9 cellular contexts compared by ENCODE assay signal in the genomic region with DNA sequence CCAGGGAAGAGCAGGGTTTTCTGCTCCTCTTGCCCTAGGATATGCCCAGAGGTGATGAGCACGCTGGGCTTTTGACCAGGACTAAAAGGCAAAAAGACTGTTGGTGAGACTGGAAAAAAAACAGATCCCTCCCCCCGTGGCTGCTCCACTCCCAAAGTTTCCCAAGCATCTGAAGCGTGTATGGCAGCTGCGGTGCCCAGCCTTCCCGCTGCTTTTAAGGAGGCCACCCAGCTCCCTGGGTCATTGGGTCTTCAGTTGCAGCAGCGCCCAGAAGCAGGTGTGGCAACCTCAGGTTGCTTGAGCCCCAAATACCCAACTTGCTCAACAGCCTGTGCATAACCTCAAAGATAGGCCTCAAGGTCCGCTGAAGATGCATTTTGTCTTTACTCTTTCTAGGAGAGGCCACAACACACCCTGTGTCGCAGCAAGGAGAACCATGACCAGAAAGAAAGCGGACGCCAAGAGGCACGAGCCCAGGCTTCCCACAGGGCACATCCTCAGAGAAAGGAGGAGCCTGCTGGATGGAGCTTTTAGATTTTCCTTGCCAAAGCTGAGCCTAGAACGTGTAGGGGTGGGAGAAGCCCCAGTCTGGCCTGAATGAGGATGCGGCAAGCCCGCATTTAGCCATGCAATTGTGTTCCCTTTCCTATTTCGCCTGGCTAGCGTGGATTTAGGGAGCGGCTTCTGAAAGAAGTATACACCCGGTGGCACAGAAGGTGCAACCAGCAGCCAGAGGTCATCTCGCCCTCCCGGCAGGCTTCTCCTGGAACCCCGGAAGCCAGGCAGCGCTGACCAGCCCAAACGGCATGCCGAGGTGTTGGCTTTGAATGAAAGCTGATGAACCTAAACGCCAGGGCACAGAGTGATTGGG. TPM values are rescaled to one million over a fixed set of nuclear protein-coding genes. Genes with fewer than 3 reads are reported as not detected.
DNase-seq lines count a peak whose midpoint lies in the region; ATAC-seq, FAIRE-seq and TF ChIP-seq lines count a peak whose summit lies in the region.
"Had no signal": no experiment of that assay in that cellular context is flagged by ENCODE, and none has a peak within 500 bp of the region (broad histone marks: within the 10 kb centered on the region; RNA-seq: fewer than 3 reads in every experiment).

No MANE protein-coding gene starts in this region.

- TF ChIP-seq CTCF in left ventricle myocardium inferior (IDR thresholded peaks at IDR 0.05; ENCODE audit: borderline replicate concordance): no peak
- no peak for TF ChIP-seq CTCF in bronchial epithelial cell (IDR thresholded peaks at IDR 0.05; ENCODE audit: insufficient read depth, low read length, severe bottlenecking)
- no peak for TF ChIP-seq CTCF in vagina (IDR thresholded peaks at IDR 0.05)
- TF ChIP-seq CTCF in gastroesophageal sphincter (IDR thresholded peaks at IDR 0.05): no peak

- FAIRE-seq in bronchial epithelial cell (lab: Jason Lieb, UNC): no peak

- H3K4me3 ChIP-seq in left ventricle myocardium inferior: peak overlapping the region; percentile 70
- peak overlapping the region; percentile 64 for H3K4me3 ChIP-seq in bronchial epithelial cell (ENCODE audit: low read depth, low read length)
- peak overlapping the region; percentile 65 to 66 for H3K4me3 ChIP-seq in muscle layer of duodenum (ENCODE audit: low read depth in 1 of 2, low read length in 2 of 2)
- H3K4me3 ChIP-seq in vagina: peak overlapping the region; percentile 43 to 52
- peak overlapping the region in 1 of 2 donors; percentile 50 for H3K4me3 ChIP-seq in gastroesophageal sphincter

- ATAC-seq in Right ventricle myocardium inferior: no peak
- ATAC-seq in gastroesophageal sphincter: no peak
- ATAC-seq in HG03095 (IDR thresholded peaks at IDR 0.05; ENCODE audit: unreplicated experiment): no peak

- no peak for TF ChIP-seq EP300 in gastroesophageal sphincter (IDR thresholded peaks at IDR 0.05)

- H3K27ac ChIP-seq in left ventricle myocardium inferior (replicated peaks) (no peak overlapping the region), muscle layer of duodenum (ENCODE audit: low read length) (no peak overlapping the region), vagina (no peak overlapping the region), gastroesophageal sphincter (no peak overlapping the region)
- H3K27ac ChIP-seq: left lung had no signal

- H3K27me3 ChIP-seq in left ventricle myocardium inferior (ENCODE audit: low read depth) (no peaks in the 10 kb centered on the region), bronchial epithelial cell (ENCODE audit: control insufficient read depth, insufficient read depth, low read length) (no peaks in the 10 kb centered on the region), muscle layer of duodenum (ENCODE audit: low read depth, low read length) (no peaks in the 10 kb centered on the region), vagina (no peaks in the 10 kb centered on the region), gastroesophageal sphincter (no peaks in the 10 kb centered on the region)

- intact Hi-C loops in left ventricle myocardium inferior (cut with micrococcal nuclease): no loop called here
- intact Hi-C loops in Right ventricle myocardium inferior (cut with DNase I): loop anchor here (5.0 kb wide), 1 partner anchor 60 kb away; no protein-coding TSS in a partner anchor
- intact Hi-C loops in vagina (cut with DNase I): no loop called here

- H3K36me3 ChIP-seq in left ventricle myocardium inferior (no peaks in the 10 kb centered on the region), bronchial epithelial cell (ENCODE audit: control insufficient read depth, insufficient read depth, low read length) (no peaks in the 10 kb centered on the region), muscle layer of duodenum (ENCODE audit: control insufficient read depth in 1 of 2, insufficient read depth in 2 of 2, low read length in 2 of 2) (no peaks in the 10 kb centered on the region), vagina (no peaks in the 10 kb centered on the region), gastroesophageal sphincter (no peaks in the 10 kb centered on the region)
- H3K36me3 ChIP-seq: left lung had no signal

- peaks cover 45% of the 10 kb centered on the region for H3K4me1 ChIP-seq in left ventricle myocardium inferior
- H3K4me1 ChIP-seq in muscle layer of duodenum (ENCODE audit: control insufficient read depth in 1 of 2, insufficient read depth in 2 of 2, low read length in 2 of 2): peaks cover 4 to 27% of the 10 kb centered on the region in 2 donors
- H3K4me1 ChIP-seq in vagina: peaks cover 34% of the 10 kb centered on the region
- H3K4me1 ChIP-seq in gastroesophageal sphincter: peaks cover 0 to 33% (median 0%) of the 10 kb centered on the region in 3 donors

- CTCF ChIA-PET in HEK293T (lab: Yijun Ruan, JAX): no interaction called here

- POLR2A ChIA-PET in HEK293T (lab: Yijun Ruan, JAX): no interaction called here

- 7 to 79% methylated on average over 2 to 16 of the region's 25 CpGs for WGBS in gastroesophageal sphincter (ENCODE audit: low coverage in 1 of 2), 2 donors

- H3K9me3 ChIP-seq in left ventricle myocardium inferior (replicated peaks) (no peaks in the 10 kb centered on the region), muscle layer of duodenum (ENCODE audit: control insufficient read depth in 1 of 2, low read length in 2 of 2) (no peaks in the 10 kb centered on the region), vagina (no peaks in the 10 kb centered on the region), gastroesophageal sphincter (no peaks in the 10 kb centered on the region)
- H3K9me3 ChIP-seq: left lung had no signal

- no peak for DNase-seq in left ventricle myocardium inferior
- DNase-seq in Right ventricle myocardium inferior (ENCODE audit: missing footprints): no peak
- DNase-seq in bronchial epithelial cell (ENCODE audit: low read depth): peak; percentile 19
- DNase-seq in vagina (ENCODE audit: extremely low spot score in 2 of 2): no peak
- DNase-seq in HEK293T (ENCODE audit: extremely low spot score): no peak
- DNase-seq: left lung had no signal

- TF ChIP-seq POLR2A in vagina (IDR thresholded peaks at IDR 0.05) (no peak), gastroesophageal sphincter (IDR thresholded peaks at IDR 0.05) (no peak)

TF ChIP-seq in HEK293T, 16 proteins besides CTCF, POLR2A, EP300 and RAD21:
- TF ChIP-seq, protein P1, sequence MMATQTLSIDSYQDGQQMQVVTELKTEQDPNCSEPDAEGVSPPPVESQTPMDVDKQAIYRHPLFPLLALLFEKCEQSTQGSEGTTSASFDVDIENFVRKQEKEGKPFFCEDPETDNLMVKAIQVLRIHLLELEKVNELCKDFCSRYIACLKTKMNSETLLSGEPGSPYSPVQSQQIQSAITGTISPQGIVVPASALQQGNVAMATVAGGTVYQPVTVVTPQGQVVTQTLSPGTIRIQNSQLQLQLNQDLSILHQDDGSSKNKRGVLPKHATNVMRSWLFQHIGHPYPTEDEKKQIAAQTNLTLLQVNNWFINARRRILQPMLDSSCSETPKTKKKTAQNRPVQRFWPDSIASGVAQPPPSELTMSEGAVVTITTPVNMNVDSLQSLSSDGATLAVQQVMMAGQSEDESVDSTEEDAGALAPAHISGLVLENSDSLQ (IDR thresholded peaks at IDR 0.05): no peak
- TF ChIP-seq SP1 (IDR thresholded peaks at IDR 0.05): no peak
- TF ChIP-seq LEF1 (IDR thresholded peaks at IDR 0.05; ENCODE audit: borderline replicate concordance): no peak
- TF ChIP-seq FOXK2 (IDR thresholded peaks at IDR 0.05): no peak
- no peak for TF ChIP-seq CTBP1 (IDR thresholded peaks at IDR 0.05; ENCODE audit: borderline replicate concordance)
- TF ChIP-seq TARDBP (IDR thresholded peaks at IDR 0.05): no peak

RNA-seq across cellular contexts. Expression of a gene that starts 1.9 kb away (rescaled TPM):
- 10.3 TPM for total RNA-seq in left ventricle myocardium inferior
- total RNA-seq in Right ventricle myocardium inferior: 6.1 TPM
- 16.5 and 30.5 TPM in 2 replicates for total RNA-seq in bronchial epithelial cell
- total RNA-seq in vagina: 20.6 TPM
- 1 to 10 TPM; 2.0 to 6.9 (median 4.8) TPM for total RNA-seq in gastroesophageal sphincter
